In the genomic region with DNA sequence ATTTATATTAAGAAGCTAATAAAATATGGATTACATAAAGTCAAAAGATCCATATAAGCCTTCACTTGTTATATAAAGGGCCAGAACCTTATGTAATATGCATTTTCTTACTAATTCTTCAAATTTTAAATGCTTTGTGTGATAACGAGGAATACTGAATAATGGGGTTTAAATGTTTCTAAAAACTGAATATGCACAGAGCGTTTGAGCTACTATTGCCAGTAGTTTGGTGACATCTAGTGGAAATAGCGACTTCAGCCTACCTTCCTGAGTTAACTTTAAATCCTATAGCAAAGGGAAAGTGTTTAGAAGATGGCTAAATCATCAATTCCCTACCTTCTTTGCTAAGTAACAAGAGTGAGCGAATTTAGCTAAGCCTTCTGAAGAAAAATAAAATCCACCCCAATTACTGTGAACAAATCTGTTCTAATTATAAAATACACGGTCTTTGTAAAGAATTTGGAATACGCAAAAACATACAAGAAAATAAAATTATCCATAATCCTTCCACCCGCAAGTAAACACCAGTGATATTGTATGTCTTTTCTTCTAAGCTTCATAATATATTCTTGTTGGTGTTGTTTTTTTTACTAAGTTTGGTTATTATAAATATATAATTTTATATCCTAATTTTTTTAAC, we compare ENCODE assay signal across 8 cellular contexts.
A peak's percentile ranks its signal among the peaks of the same experiment; 100 is the strongest.
DNase-seq lines count a peak whose midpoint lies in the region; ATAC-seq and TF ChIP-seq lines count a peak whose summit lies in the region.

No MANE protein-coding gene starts in this region.

- no peaks in the 10 kb centered on the region for H3K9me3 ChIP-seq in Caco-2

- ATAC-seq in HG03520 (IDR thresholded peaks at IDR 0.05; ENCODE audit: unreplicated experiment), result no peak
- no peak for ATAC-seq in HG03039 (IDR thresholded peaks at IDR 0.05; ENCODE audit: unreplicated experiment)

- no peaks in the 10 kb centered on the region for H3K36me3 Mint-ChIP-seq in Caco-2 (ENCODE audit: insufficient read depth, unreplicated experiment)

- TF ChIP-seq CTCF in Caco-2 (IDR thresholded peaks at IDR 0.05; ENCODE audit: insufficient read depth in 1 of 2, low read depth in 1 of 2, low read length in 1 of 2, severe bottlenecking in 1 of 2, unreplicated experiment in 1 of 2), result peak; percentile 58 to 65
- TF ChIP-seq CTCF in fibroblast of pulmonary artery (IDR thresholded peaks at IDR 0.05; ENCODE audit: low read length, missing control alignments), result peak; percentile 53

- BruUV-seq in Caco-2 (replicated peaks; lab: Mats Ljungman, UMichigan), result no TSS peak

- H3K4me3 ChIP-seq in Caco-2 (ENCODE audit: low read depth, low read length), result no peak overlapping the region
- no peak overlapping the region for H3K4me3 ChIP-seq in fibroblast of pulmonary artery (replicated peaks; ENCODE audit: low read depth, low read length)

- H3K27me3 ChIP-seq in Caco-2 (replicated peaks; ENCODE audit: control insufficient read depth, insufficient read depth, low read length), result no peaks in the 10 kb centered on the region

- H3K27me3 Mint-ChIP-seq in Caco-2 (ENCODE audit: insufficient read depth, unreplicated experiment), result no peaks in the 10 kb centered on the region

- no peaks in the 10 kb centered on the region for H3K4me1 ChIP-seq in Caco-2

- CTCF ChIA-PET in Caco-2 (lab: Charles Lee), result interaction anchor here (0.6 to 1.6 kb wide), 7 partner anchors 33 to 177 kb away, joined by 3 to 17 read pairs (median 4); no protein-coding TSS in a partner anchor

- H3K4me3 Mint-ChIP-seq in Caco-2 (ENCODE audit: unreplicated experiment), result no peak overlapping the region

- no peaks in the 10 kb centered on the region for H3K9me3 Mint-ChIP-seq in Caco-2 (ENCODE audit: unreplicated experiment)

- H3K4me1 Mint-ChIP-seq in Caco-2 (ENCODE audit: low read depth, unreplicated experiment), result no peaks in the 10 kb centered on the region

- DNase-seq in Caco-2 (peak in 1 of 2 experiments; percentile 27), HS-5 (ENCODE audit: low read depth) (peak; percentile 8), OCI-M2 (lab: John Stamatoyannopoulos, UW; ENCODE audit: unreplicated experiment) (peak; percentile 21), fibroblast of pulmonary artery (ENCODE audit: low read depth) (peak; percentile 67), T-helper 9 cell (no peak)
- no peak for DNase-seq in NK-92 treated with Interleukin-12 subunit alpha and Interleukin-12 subunit beta, amount 100 ng/mL, for 24 hours (lab: John Stamatoyannopoulos, UW)

- H3K36me3 ChIP-seq in Caco-2 (ENCODE audit: control insufficient read depth, insufficient read depth, low read length), result no peaks in the 10 kb centered on the region

- no peak overlapping the region for H3K27ac Mint-ChIP-seq in Caco-2 (ENCODE audit: unreplicated experiment)

- POLR2A ChIA-PET in Caco-2 (lab: Charles Lee), result no interaction called here

- intact Hi-C loops in Caco-2 (cut with micrococcal nuclease; ENCODE audit: unreplicated experiment), result loop anchor here (1.0 to 5.0 kb wide), 5 partner anchors 68 to 1691 kb away; no protein-coding TSS in a partner anchor

Comparison
In these comparisons a context has a peak if more than half of its experiments do, and no peak if none do; other contexts are left out.
1. DNase-seq: peak in HS-5 (single experiment), OCI-M2 (single experiment) and fibroblast of pulmonary artery (single experiment); none in NK-92 treated with Interleukin-12 subunit alpha and Interleukin-12 subunit beta, amount 100 ng/mL, for 24 hours (single experiment) and T-helper 9 cell (single experiment).